ENCODE assay signal across 22 cellular contexts in the genomic region with DNA sequence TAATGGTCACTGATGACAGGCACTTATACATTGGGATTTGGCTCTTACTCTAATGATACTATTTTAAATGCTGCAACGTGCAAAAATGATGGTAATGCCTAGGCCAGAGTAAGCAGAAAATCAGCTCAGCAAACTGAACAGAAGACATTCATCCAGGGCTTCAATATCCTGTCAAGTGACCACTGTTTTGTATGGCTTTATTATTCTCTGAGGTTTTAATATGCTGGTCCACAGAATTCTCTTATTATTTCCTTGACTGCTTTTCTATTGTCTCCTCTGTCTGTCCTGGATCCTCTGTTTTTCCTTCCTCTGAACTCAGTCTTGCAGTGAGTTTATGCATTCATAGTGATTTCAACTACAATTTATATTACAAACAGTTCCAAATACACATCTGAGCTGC.
"Had no signal": no experiment of that assay in that cellular context is flagged by ENCODE, and none has a peak within 500 bp of the region (broad histone marks: within the 10 kb centered on the region; RNA-seq: fewer than 3 reads in every experiment).

No MANE protein-coding gene starts in this region.

- DNase-seq: cerebellar nuclear complex; effector CD8-positive, alpha-beta T cell; endodermal cell; foreskin keratinocyte; mesenchymal stem cell; midbrain; naive thymus-derived CD4-positive, alpha-beta T cell; ovary; right lobe of liver; small intestine; stimulated activated CD4-positive, alpha-beta T cell treated with anti-CD3 and anti-CD28 coated beads, Interleukin-15, amount 100 ng/mL, for 24 hours; stimulated activated CD4-positive, alpha-beta T cell treated with anti-CD3 and anti-CD28 coated beads, Interleukin-2, amount 100 ng/mL, for 48 hours; stimulated activated naive B cell treated with anti-CD40 and anti-IgM and Interleukin-4, amounts not matched to agents 10 μg/mL and 1 μg/mL and 100 μg/mL, for 72 hours; stimulated activated naive CD8-positive, alpha-beta T cell treated with anti-CD3 and anti-CD28 coated beads, Interleukin-15, amount 100 ng/mL, for 72 hours; upper lobe of left lung; uterus had no signal

- H3K36me3 ChIP-seq: esophagus muscularis mucosa, neural progenitor cell, ovary, right lobe of liver, thoracic aorta, tibial nerve, upper lobe of left lung, uterus had no signal

- H3K4me3 ChIP-seq: esophagus muscularis mucosa, lung, neural progenitor cell, ovary, right lobe of liver, thoracic aorta, tibial nerve, upper lobe of left lung, uterus had no signal

- H2AFZ ChIP-seq: neural progenitor cell had no signal

- H3K27me3 ChIP-seq: esophagus muscularis mucosa, foreskin keratinocyte, neural progenitor cell, ovary, right lobe of liver, tibial nerve, upper lobe of left lung, uterus had no signal

- H3K4me2 ChIP-seq: neural progenitor cell had no signal

- H3K4me1 ChIP-seq: esophagus muscularis mucosa, foreskin keratinocyte, neural progenitor cell, right lobe of liver, tibial nerve, upper lobe of left lung, uterus had no signal

- H3K27ac ChIP-seq: epithelial cell of prostate, esophagus muscularis mucosa, foreskin keratinocyte, neural progenitor cell, ovary, right lobe of liver, thoracic aorta, tibial nerve, upper lobe of left lung, uterus had no signal

- H3K9ac ChIP-seq: neural progenitor cell had no signal

- H3K9me3 ChIP-seq: esophagus muscularis mucosa, ovary, right lobe of liver, thoracic aorta, tibial nerve, upper lobe of left lung, uterus had no signal
